Comparison of ENCODE assay signal across 12 cellular contexts in genomic region chr5:117999939-118000549, GRCh38.
A peak's percentile ranks its signal among the peaks of the same experiment; 100 is the strongest.
DNase-seq lines count a peak whose midpoint lies in the region; ATAC-seq and TF ChIP-seq lines count a peak whose summit lies in the region.
"Had no signal": no experiment of that assay in that cellular context is flagged by ENCODE, and none has a peak within 500 bp of the region (broad histone marks: within the 10 kb centered on the region; RNA-seq: fewer than 3 reads in every experiment).

No MANE protein-coding gene starts in this region.

- H3K79me2 ChIP-seq in GM23338 (replicated peaks; ENCODE audit: insufficient read depth), result no peaks in the 10 kb centered on the region

- H4K20me1 ChIP-seq in GM23338 (replicated peaks; ENCODE audit: insufficient read depth), result no peaks in the 10 kb centered on the region

- no peaks in the 10 kb centered on the region for H3K9me3 Mint-ChIP-seq in GM23338

- H3K27me3 Mint-ChIP-seq in GM23338 (ENCODE audit: insufficient read depth, low read depth, poor library complexity), result peaks cover 1% of the 10 kb centered on the region

- no peak for TF ChIP-seq CTCF in GM23338 (conservative IDR thresholded peaks at IDR 0.05; ENCODE audit: low read depth in 2 of 2)

- no peaks in the 10 kb centered on the region for H3F3A ChIP-seq in GM23338 (replicated peaks; ENCODE audit: low read depth)

- intact Hi-C loops in posterior cingulate gyrus (cut with DNase I), result no loop called here

- H3K4me3 Mint-ChIP-seq in GM23338, result no peak overlapping the region
- H3K4me3 Mint-ChIP-seq: activated T-cell treated with anti-CD3 and anti-CD28 coated beads, Interleukin-2, amount 50 U/mL, for 72 hours had no signal

- H3K4me2 ChIP-seq in GM23338, result no peak overlapping the region

- no peak overlapping the region for H3K27ac Mint-ChIP-seq in GM23338
- H3K27ac Mint-ChIP-seq: activated T-cell treated with anti-CD3 and anti-CD28 coated beads, Interleukin-2, amount 50 U/mL, for 72 hours had no signal

- ATAC-seq in HG02678 (IDR thresholded peaks at IDR 0.05; ENCODE audit: unreplicated experiment), result peak; percentile 48
- ATAC-seq in HG03565 (IDR thresholded peaks at IDR 0.05; ENCODE audit: unreplicated experiment), result peak; percentile 77
- no peak for ATAC-seq in GM23338
- ATAC-seq: activated T-cell treated with anti-CD3 and anti-CD28 coated beads, Interleukin-2, amount 50 U/mL, for 72 hours; foreskin keratinocyte had no signal

- no peak overlapping the region for H2AFZ ChIP-seq in GM23338

- H3K4me3 ChIP-seq in GM23338, result no peak overlapping the region

- no peaks in the 10 kb centered on the region for H3K9me2 ChIP-seq in GM23338 (ENCODE audit: insufficient read depth)

- no peak overlapping the region for H3K27ac ChIP-seq in GM23338 (ENCODE audit: low read depth)
- H3K27ac ChIP-seq: foreskin keratinocyte had no signal

- H3K4me1 ChIP-seq in GM23338 (ENCODE audit: insufficient read depth), result no peaks in the 10 kb centered on the region
- H3K4me1 ChIP-seq: foreskin keratinocyte had no signal

- no peaks in the 10 kb centered on the region for H3K36me3 Mint-ChIP-seq in GM23338 (ENCODE audit: low read depth)

- no peaks in the 10 kb centered on the region for H3K36me3 ChIP-seq in GM23338 (ENCODE audit: insufficient read depth)

- peak; percentile 8 for DNase-seq in NCI-H1694 treated with DMSO at 0.1 percent for 48 hours (lab: John Stamatoyannopoulos, UW)
- no peak for DNase-seq in NCI-H1694 (lab: John Stamatoyannopoulos, UW)
- peak; percentile 30 for DNase-seq in retina
- DNase-seq in posterior cingulate gyrus, result no peak
- no peak for DNase-seq in GM23338 (ENCODE audit: low spot score)
- no peak for DNase-seq in activated CD8-positive, alpha-beta memory T cell treated with anti-CD3 and anti-CD28 coated beads, Interleukin-2, amount 50 U/mL, for 4 hours
- DNase-seq: activated T-cell treated with anti-CD3 and anti-CD28 coated beads, Interleukin-2, amount 50 U/mL, for 72 hours; central memory CD4-positive, alpha-beta T cell; foreskin keratinocyte; OCI-M1 had no signal

- H3K27me3 ChIP-seq in GM23338 (ENCODE audit: insufficient read depth), result no peaks in the 10 kb centered on the region
- H3K27me3 ChIP-seq: foreskin keratinocyte had no signal

- H3K4me1 Mint-ChIP-seq in GM23338, result no peaks in the 10 kb centered on the region

TF ChIP-seq in GM23338, 12 proteins besides CTCF, POLR2A, EP300 and RAD21:
- TF ChIP-seq EZH2 (IDR thresholded peaks at IDR 0.05; ENCODE audit: low read depth, unreplicated experiment) (no peak), ZNF462 (CRISPR knock-in tag; IDR thresholded peaks at IDR 0.05) (no peak), CREB1 (CRISPR knock-in tag; IDR thresholded peaks at IDR 0.05; ENCODE audit: low read depth) (no peak), EZH2phosphoT487 (IDR thresholded peaks at IDR 0.05; ENCODE audit: unreplicated experiment) (no peak), ZNF114 (CRISPR knock-in tag; IDR thresholded peaks at IDR 0.05) (no peak), NANOG (IDR thresholded peaks at IDR 0.05; ENCODE audit: borderline replicate concordance) (no peak), REST (IDR thresholded peaks at IDR 0.05; ENCODE audit: unreplicated experiment) (no peak)

Comparison
In these comparisons a context has a peak if more than half of its experiments do, and no peak if none do; other contexts are left out.
1. DNase-seq: peak in NCI-H1694 treated with DMSO at 0.1 percent for 48 hours (single experiment) and retina (single experiment); none in NCI-H1694 (single experiment), posterior cingulate gyrus (0 of 10), GM23338 (single experiment) and activated CD8-positive, alpha-beta memory T cell treated with anti-CD3 and anti-CD28 coated beads, Interleukin-2, amount 50 U/mL, for 4 hours (single experiment).